Comparison of ENCODE assay signal across 16 cellular contexts in genomic region chr1:182297312-182297711, GRCh38.
A peak's percentile ranks its signal among the peaks of the same experiment; 100 is the strongest.
DNase-seq lines count a peak whose midpoint lies in the region; ATAC-seq and TF ChIP-seq lines count a peak whose summit lies in the region.
"Had no signal": no experiment of that assay in that cellular context is flagged by ENCODE, and none has a peak within 500 bp of the region (broad histone marks: within the 10 kb centered on the region; RNA-seq: fewer than 3 reads in every experiment).

No MANE protein-coding gene starts in this region.

- no peak overlapping the region for H3K18ac ChIP-seq in neuronal stem cell (ENCODE audit: low read length)

- no peak overlapping the region for H3K4me3 Mint-ChIP-seq in chondrocyte (ENCODE audit: unreplicated experiment)
- H3K4me3 Mint-ChIP-seq: B cell; CD8-positive, alpha-beta T cell; IgD-negative memory B cell had no signal

- H3K4ac ChIP-seq in neuronal stem cell (ENCODE audit: low read length), result no peak overlapping the region

- no peak for TF ChIP-seq CTCF in chondrocyte (IDR thresholded peaks at IDR 0.05)

- no peak overlapping the region for H4K8ac ChIP-seq in neuronal stem cell (ENCODE audit: low read depth, low read length)

- H3K79me1 ChIP-seq in neuronal stem cell (ENCODE audit: low read depth, low read length), result no peaks in the 10 kb centered on the region

- no peak overlapping the region for H4K91ac ChIP-seq in neuronal stem cell (ENCODE audit: low read depth, low read length, poor library complexity)

- no peaks in the 10 kb centered on the region for H3K27me3 ChIP-seq in neuronal stem cell (ENCODE audit: control insufficient read depth in 3 of 3, insufficient read depth in 3 of 3, low read depth in 1 of 3, low read length in 3 of 3)
- H3K27me3 ChIP-seq in effector memory CD4-positive, alpha-beta T cell (replicated peaks; ENCODE audit: control insufficient read depth, insufficient read depth, low read length, poor library complexity, severe bottlenecking), result no peaks in the 10 kb centered on the region
- H3K27me3 ChIP-seq: BLaER1 treated with 17β-estradiol and CSF1 and Interleukin-3, amounts not matched to agents 10 nM and 100 nM had no signal

- H3K9me3 Mint-ChIP-seq in chondrocyte (ENCODE audit: low read depth), result no peaks in the 10 kb centered on the region
- H3K9me3 Mint-ChIP-seq: CD8-positive, alpha-beta T cell had no signal

- no peak overlapping the region for H2BK120ac ChIP-seq in neuronal stem cell (ENCODE audit: low read depth, low read length)

- H3K23ac ChIP-seq in neuronal stem cell (ENCODE audit: low read depth, low read length, poor library complexity), result no peak overlapping the region

- no peak overlapping the region for H2BK5ac ChIP-seq in neuronal stem cell (ENCODE audit: low read length)

- peaks cover 4 to 14% of the 10 kb centered on the region in 2 donors for H3K4me1 ChIP-seq in neuronal stem cell (ENCODE audit: control insufficient read depth in 2 of 2, insufficient read depth in 1 of 2, low read depth in 1 of 2, low read length in 2 of 2)
- H3K4me1 ChIP-seq in effector memory CD4-positive, alpha-beta T cell (ENCODE audit: control insufficient read depth, insufficient read depth, low read length, poor library complexity, severe bottlenecking), result no peaks in the 10 kb centered on the region

- ATAC-seq in HG03139 (IDR thresholded peaks at IDR 0.05; ENCODE audit: unreplicated experiment), result no peak
- no peak for ATAC-seq in HG03159 (IDR thresholded peaks at IDR 0.05; ENCODE audit: unreplicated experiment)
- ATAC-seq: CD8-positive, alpha-beta T cell; HepG2 had no signal

- peaks cover 7% of the 10 kb centered on the region for H3K27me3 Mint-ChIP-seq in chondrocyte (ENCODE audit: low read depth)

- no peak overlapping the region for H3K9ac ChIP-seq in neuronal stem cell (ENCODE audit: low read depth, low read length, poor library complexity)
- H3K9ac ChIP-seq: BLaER1 treated with 17β-estradiol and CSF1 and Interleukin-3, amounts not matched to agents 10 nM and 100 nM; GM23248 had no signal

- no peaks in the 10 kb centered on the region for H3K36me3 ChIP-seq in neuronal stem cell (replicated peaks in 1 of 2; ENCODE audit: control insufficient read depth in 2 of 2, insufficient read depth in 2 of 2, low read length in 2 of 2)
- no peaks in the 10 kb centered on the region for H3K36me3 ChIP-seq in effector memory CD4-positive, alpha-beta T cell (ENCODE audit: control insufficient read depth, insufficient read depth, low read length)
- H3K36me3 ChIP-seq: BLaER1 treated with 17β-estradiol and CSF1 and Interleukin-3, amounts not matched to agents 10 nM and 100 nM had no signal

- peak overlapping the region; percentile 15 for H3K27ac Mint-ChIP-seq in chondrocyte (ENCODE audit: unreplicated experiment)
- H3K27ac Mint-ChIP-seq: B cell; CD8-positive, alpha-beta T cell; IgD-negative memory B cell had no signal

- no peak overlapping the region for H3K4me2 ChIP-seq in neuronal stem cell (ENCODE audit: insufficient read depth, low read length, poor library complexity, severe bottlenecking)
- H3K4me2 ChIP-seq: BLaER1 treated with 17β-estradiol and CSF1 and Interleukin-3, amounts not matched to agents 10 nM and 100 nM had no signal

- DNase-seq in H4 (ENCODE audit: low spot score) (peak; percentile 16), chondrocyte (ENCODE audit: low spot score) (no peak), neuronal stem cell (ENCODE audit: low spot score) (no peak), DMS79 (lab: John Stamatoyannopoulos, UW) (no peak)
- DNase-seq in effector memory CD4-positive, alpha-beta T cell, result no peak
- DNase-seq: Calu3; CD8-positive, alpha-beta T cell; GDM1; GM23248; HCEC 1CT had no signal

- no peaks in the 10 kb centered on the region for H3K9me3 ChIP-seq in neuronal stem cell (replicated peaks in 1 of 2; ENCODE audit: control insufficient read depth in 2 of 2, insufficient read depth in 1 of 2, low read depth in 1 of 2, low read length in 2 of 2)
- no peaks in the 10 kb centered on the region for H3K9me3 ChIP-seq in effector memory CD4-positive, alpha-beta T cell (ENCODE audit: control insufficient read depth, low read length)

- H3K36me3 Mint-ChIP-seq in chondrocyte (ENCODE audit: low read depth), result no peaks in the 10 kb centered on the region
- H3K36me3 Mint-ChIP-seq: CD8-positive, alpha-beta T cell; IgD-negative memory B cell had no signal

- H3K4me1 Mint-ChIP-seq in chondrocyte (ENCODE audit: low read depth), result peaks cover 2% of the 10 kb centered on the region
- H3K4me1 Mint-ChIP-seq: B cell had no signal

- peak overlapping the region; percentile 22 for H2BK15ac ChIP-seq in neuronal stem cell (ENCODE audit: low read length)

- no peak overlapping the region for H3K27ac ChIP-seq in neuronal stem cell (replicated peaks; ENCODE audit: low read length)
- H3K27ac ChIP-seq in effector memory CD4-positive, alpha-beta T cell (ENCODE audit: insufficient read depth, low read length, poor library complexity, severe bottlenecking), result no peak overlapping the region
- H3K27ac ChIP-seq: BLaER1 treated with 17β-estradiol and CSF1 and Interleukin-3, amounts not matched to agents 10 nM and 100 nM; GM23248 had no signal

- no peak overlapping the region for H3K14ac ChIP-seq in neuronal stem cell (ENCODE audit: low read length)

- WGBS in neuronal stem cell (ENCODE audit: extremely low coverage in 2 of 2, insufficient read length in 2 of 2, insufficient replicate concordance in 1 of 2), 2 donors, result no CpG with 5 or more reads among the region's 1 CpG

- no peak overlapping the region for H2AK5ac ChIP-seq in neuronal stem cell (ENCODE audit: low read depth, low read length)

- H3K4me3 ChIP-seq in neuronal stem cell (ENCODE audit: low read length in 2 of 2), result peak overlapping the region in 1 of 2 donors; percentile 52
- H3K4me3 ChIP-seq in effector memory CD4-positive, alpha-beta T cell (ENCODE audit: insufficient read depth, low read depth, low read length, poor library complexity, severe bottlenecking), result no peak overlapping the region
- H3K4me3 ChIP-seq: BLaER1 treated with 17β-estradiol and CSF1 and Interleukin-3, amounts not matched to agents 10 nM and 100 nM; GM23248 had no signal

- no peak overlapping the region for H2AFZ ChIP-seq in neuronal stem cell (ENCODE audit: low read length)
- H2AFZ ChIP-seq: GM23248 had no signal

- peak overlapping the region; percentile 46 for H2BK12ac ChIP-seq in neuronal stem cell (ENCODE audit: low read length)
